In the genomic region with DNA sequence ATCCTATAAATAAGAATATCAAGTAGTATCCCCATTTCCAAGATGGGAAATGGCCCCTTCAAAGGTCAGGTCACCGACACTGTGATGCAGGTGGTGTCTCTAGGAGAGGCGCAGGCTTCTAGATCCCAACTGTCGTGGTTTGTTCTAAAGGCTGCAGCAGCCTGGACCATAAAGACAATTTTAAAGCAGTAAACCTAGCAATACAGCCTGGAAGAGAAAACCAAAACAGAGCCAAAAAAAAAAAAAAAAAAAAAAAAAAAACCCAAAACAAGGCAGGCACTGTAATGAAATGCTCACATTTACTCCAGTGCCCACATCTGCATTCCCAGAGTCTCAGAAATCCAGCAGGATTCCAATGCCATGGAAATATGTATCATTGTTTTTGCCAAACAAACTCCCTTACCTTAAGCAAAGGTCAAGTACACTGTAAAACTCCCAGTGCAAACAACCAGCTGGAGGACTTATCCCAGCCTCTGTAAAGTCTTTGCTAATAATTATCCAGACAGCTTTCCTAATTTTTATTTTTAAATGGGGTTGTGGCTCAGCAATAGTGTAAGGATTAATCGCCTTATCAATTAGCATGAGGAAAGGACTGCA, we compare ENCODE assay signal across 1 cellular context.
TF ChIP-seq lines count a peak whose summit lies in the region.

No MANE protein-coding gene starts in this region.

TF ChIP-seq in HepG2, 621 proteins besides CTCF, POLR2A, EP300 and RAD21 (continued from another document):
- TF ChIP-seq ZKSCAN8 (CRISPR knock-in tag; IDR thresholded peaks at IDR 0.05; ENCODE audit: borderline replicate concordance) (no peak), IRF2 (CRISPR knock-in tag; IDR thresholded peaks at IDR 0.05) (peak; percentile 52; the same call in 1 of the 2 replicates), TAF1 (CRISPR knock-in tag; IDR thresholded peaks at IDR 0.05) (no peak), CHD2 (IDR thresholded peaks at IDR 0.05; ENCODE audit: low read depth, low read length) (no peak), ZNF333 (CRISPR knock-in tag; IDR thresholded peaks at IDR 0.05; ENCODE audit: borderline replicate concordance) (no peak), ZNF577 (CRISPR knock-in tag; IDR thresholded peaks at IDR 0.05; ENCODE audit: borderline replicate concordance, low read depth) (no peak), KDM1A (CRISPR knock-in tag; IDR thresholded peaks at IDR 0.05) (no peak), ARID4A (CRISPR knock-in tag; IDR thresholded peaks at IDR 0.05; ENCODE audit: borderline replicate concordance) (no peak)
- TF ChIP-seq, protein P1, sequence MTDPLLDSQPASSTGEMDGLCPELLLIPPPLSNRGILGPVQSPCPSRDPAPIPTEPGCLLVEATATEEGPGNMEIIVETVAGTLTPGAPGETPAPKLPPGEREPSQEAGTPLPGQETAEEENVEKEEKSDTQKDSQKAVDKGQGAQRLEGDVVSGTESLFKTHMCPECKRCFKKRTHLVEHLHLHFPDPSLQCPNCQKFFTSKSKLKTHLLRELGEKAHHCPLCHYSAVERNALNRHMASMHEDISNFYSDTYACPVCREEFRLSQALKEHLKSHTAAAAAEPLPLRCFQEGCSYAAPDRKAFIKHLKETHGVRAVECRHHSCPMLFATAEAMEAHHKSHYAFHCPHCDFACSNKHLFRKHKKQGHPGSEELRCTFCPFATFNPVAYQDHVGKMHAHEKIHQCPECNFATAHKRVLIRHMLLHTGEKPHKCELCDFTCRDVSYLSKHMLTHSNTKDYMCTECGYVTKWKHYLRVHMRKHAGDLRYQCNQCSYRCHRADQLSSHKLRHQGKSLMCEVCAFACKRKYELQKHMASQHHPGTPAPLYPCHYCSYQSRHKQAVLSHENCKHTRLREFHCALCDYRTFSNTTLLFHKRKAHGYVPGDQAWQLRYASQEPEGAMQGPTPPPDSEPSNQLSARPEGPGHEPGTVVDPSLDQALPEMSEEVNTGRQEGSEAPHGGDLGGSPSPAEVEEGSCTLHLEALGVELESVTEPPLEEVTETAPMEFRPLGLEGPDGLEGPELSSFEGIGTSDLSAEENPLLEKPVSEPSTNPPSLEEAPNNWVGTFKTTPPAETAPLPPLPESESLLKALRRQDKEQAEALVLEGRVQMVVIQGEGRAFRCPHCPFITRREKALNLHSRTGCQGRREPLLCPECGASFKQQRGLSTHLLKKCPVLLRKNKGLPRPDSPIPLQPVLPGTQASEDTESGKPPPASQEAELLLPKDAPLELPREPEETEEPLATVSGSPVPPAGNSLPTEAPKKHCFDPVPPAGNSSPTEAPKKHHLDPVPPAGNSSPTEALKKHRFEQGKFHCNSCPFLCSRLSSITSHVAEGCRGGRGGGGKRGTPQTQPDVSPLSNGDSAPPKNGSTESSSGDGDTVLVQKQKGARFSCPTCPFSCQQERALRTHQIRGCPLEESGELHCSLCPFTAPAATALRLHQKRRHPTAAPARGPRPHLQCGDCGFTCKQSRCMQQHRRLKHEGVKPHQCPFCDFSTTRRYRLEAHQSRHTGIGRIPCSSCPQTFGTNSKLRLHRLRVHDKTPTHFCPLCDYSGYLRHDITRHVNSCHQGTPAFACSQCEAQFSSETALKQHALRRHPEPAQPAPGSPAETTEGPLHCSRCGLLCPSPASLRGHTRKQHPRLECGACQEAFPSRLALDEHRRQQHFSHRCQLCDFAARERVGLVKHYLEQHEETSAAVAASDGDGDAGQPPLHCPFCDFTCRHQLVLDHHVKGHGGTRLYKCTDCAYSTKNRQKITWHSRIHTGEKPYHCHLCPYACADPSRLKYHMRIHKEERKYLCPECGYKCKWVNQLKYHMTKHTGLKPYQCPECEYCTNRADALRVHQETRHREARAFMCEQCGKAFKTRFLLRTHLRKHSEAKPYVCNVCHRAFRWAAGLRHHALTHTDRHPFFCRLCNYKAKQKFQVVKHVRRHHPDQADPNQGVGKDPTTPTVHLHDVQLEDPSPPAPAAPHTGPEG (CRISPR knock-in tag; IDR thresholded peaks at IDR 0.05): no peak
